Comparison of ENCODE assay signal across 34 cellular contexts in genomic region chr7:98884416-98884815, GRCh38. TPM values are rescaled to one million over a fixed set of nuclear protein-coding genes. Genes with fewer than 3 reads are reported as not detected.
"Had no signal": no experiment of that assay in that cellular context is flagged by ENCODE, and none has a peak within 500 bp of the region (broad histone marks: within the 10 kb centered on the region; RNA-seq: fewer than 3 reads in every experiment).

No MANE protein-coding gene starts in this region.

- ATAC-seq: activated CD8-positive, alpha-beta memory T cell treated with anti-CD3 and anti-CD28 coated beads, Interleukin-2, amount 10 ng/mL, durations not matched to agents 7 days and 5 days; activated T-cell treated with anti-CD3 and anti-CD28 coated beads, Interleukin-2, amount 50 U/mL, for 72 hours; activated T-helper 17 cell treated with anti-CD3 and anti-CD28 coated beads, Interleukin-2, amount 50 U/mL, for 72 hours; PC-3; Right ventricle myocardium inferior had no signal

- H3K4me3 Mint-ChIP-seq: activated CD8-positive, alpha-beta memory T cell treated with anti-CD3 and anti-CD28 coated beads, Interleukin-2, amount 10 ng/mL, durations not matched to agents 7 days and 5 days; activated naive CD8-positive, alpha-beta T cell treated with anti-CD3 and anti-CD28 coated beads for 36 hours; activated T-cell treated with anti-CD3 and anti-CD28 coated beads, Interleukin-2, amount 50 U/mL, for 72 hours; activated T-helper 17 cell treated with anti-CD3 and anti-CD28 coated beads, Interleukin-2, amount 50 U/mL, for 72 hours had no signal

- H3K27ac Mint-ChIP-seq: activated CD8-positive, alpha-beta memory T cell treated with anti-CD3 and anti-CD28 coated beads, Interleukin-2, amount 10 ng/mL, durations not matched to agents 7 days and 5 days; activated naive CD8-positive, alpha-beta T cell treated with anti-CD3 and anti-CD28 coated beads for 36 hours; activated T-cell treated with anti-CD3 and anti-CD28 coated beads, Interleukin-2, amount 50 U/mL, for 72 hours; activated T-helper 17 cell treated with anti-CD3 and anti-CD28 coated beads, Interleukin-2, amount 50 U/mL, for 72 hours had no signal

- H3K4me3 ChIP-seq: Peyer's patch had no signal

- H3K27me3 ChIP-seq: brain microvascular endothelial cell, Peyer's patch had no signal

- H3K27me3 Mint-ChIP-seq: activated CD8-positive, alpha-beta memory T cell treated with anti-CD3 and anti-CD28 coated beads, Interleukin-2, amount 10 ng/mL, durations not matched to agents 7 days and 5 days; activated naive CD8-positive, alpha-beta T cell treated with anti-CD3 and anti-CD28 coated beads for 36 hours; activated T-helper 17 cell treated with anti-CD3 and anti-CD28 coated beads, Interleukin-2, amount 50 U/mL, for 72 hours had no signal

- H3K9me3 Mint-ChIP-seq: activated naive CD8-positive, alpha-beta T cell treated with anti-CD3 and anti-CD28 coated beads for 36 hours; activated T-cell treated with anti-CD3 and anti-CD28 coated beads, Interleukin-2, amount 50 U/mL, for 72 hours; activated T-helper 17 cell treated with anti-CD3 and anti-CD28 coated beads, Interleukin-2, amount 50 U/mL, for 72 hours had no signal

- DNase-seq: activated CD4-positive, alpha-beta T cell treated with anti-CD3 and anti-CD28 coated beads for 1 hour; activated CD4-positive, alpha-beta T cell treated with anti-CD3 and anti-CD28 coated beads for 48 hours; activated CD4-positive, alpha-beta T cell treated with anti-CD3 and anti-CD28 coated beads, Interleukin-2, amount 50 U/mL, for 4 hours; activated CD4-positive, CD25-positive, alpha-beta regulatory T cell; activated CD8-positive, alpha-beta memory T cell treated with anti-CD3 and anti-CD28 coated beads, Interleukin-2, amount 10 ng/mL, durations not matched to agents 7 days and 5 days; activated effector memory CD4-positive, alpha-beta T cell treated with anti-CD3 and anti-CD28 coated beads, Interleukin-2, amount 50 U/mL, for 16 hours; activated naive CD4-positive, alpha-beta T cell; activated naive CD4-positive, alpha-beta T cell treated with anti-CD3 and anti-CD28 coated beads, Interleukin-2, amount 50 U/mL, for 16 hours; activated naive CD8-positive, alpha-beta T cell treated with anti-CD3 and anti-CD28 coated beads for 36 hours; activated T-cell treated with anti-CD3 and anti-CD28 coated beads, Interleukin-2, amount 50 U/mL, for 1 hour; activated T-cell treated with anti-CD3 and anti-CD28 coated beads, Interleukin-2, amount 50 U/mL, for 72 hours; amniotic stem cell; aorta; brain microvascular endothelial cell; central memory CD4-positive, alpha-beta T cell; Karpas-422; NCI-H1105; NCI-H1436; NCI-H1694; NCI-H1930; NCI-H2081 treated with DMSO at 0.1 percent for 48 hours; NCI-H226; NCI-H446 treated with DMSO at 0.1 percent for 48 hours; NCI-H524; PC-3; Peyer's patch; T1000; WERI-Rb-1 had no signal

- H3K9me3 ChIP-seq: Peyer's patch had no signal

- H3K27ac ChIP-seq: brain microvascular endothelial cell, Peyer's patch, RWPE1, WERI-Rb-1 had no signal

RNA-seq across cellular contexts. Expression of gene TMEM130, which starts 14.6 kb away (rescaled TPM):
- total RNA-seq: activated CD8-positive, alpha-beta memory T cell treated with anti-CD3 and anti-CD28 coated beads, Interleukin-2, amount 10 ng/mL, durations not matched to agents 7 days and 5 days; activated naive CD8-positive, alpha-beta T cell treated with anti-CD3 and anti-CD28 coated beads for 36 hours; activated T-helper 17 cell treated with anti-CD3 and anti-CD28 coated beads, Interleukin-2, amount 50 U/mL, for 72 hours; MCF 10A; PC-3; Right ventricle myocardium inferior; T-helper 1 cell treated with Interleukin-12 subunit alpha and Interleukin-12 subunit beta and Interleukin-4 antibody, amounts not matched to agents 30 ng/mL and 1 ng/mL, for 36 hours; T-helper 2 cell treated with Interferon-gamma antibody and Interleukin-4, amounts not matched to agents 100 ng/mL and 5 ng/mL, for 36 hours had no signal
